ENCODE assay signal across 8 cellular contexts in the genomic region with DNA sequence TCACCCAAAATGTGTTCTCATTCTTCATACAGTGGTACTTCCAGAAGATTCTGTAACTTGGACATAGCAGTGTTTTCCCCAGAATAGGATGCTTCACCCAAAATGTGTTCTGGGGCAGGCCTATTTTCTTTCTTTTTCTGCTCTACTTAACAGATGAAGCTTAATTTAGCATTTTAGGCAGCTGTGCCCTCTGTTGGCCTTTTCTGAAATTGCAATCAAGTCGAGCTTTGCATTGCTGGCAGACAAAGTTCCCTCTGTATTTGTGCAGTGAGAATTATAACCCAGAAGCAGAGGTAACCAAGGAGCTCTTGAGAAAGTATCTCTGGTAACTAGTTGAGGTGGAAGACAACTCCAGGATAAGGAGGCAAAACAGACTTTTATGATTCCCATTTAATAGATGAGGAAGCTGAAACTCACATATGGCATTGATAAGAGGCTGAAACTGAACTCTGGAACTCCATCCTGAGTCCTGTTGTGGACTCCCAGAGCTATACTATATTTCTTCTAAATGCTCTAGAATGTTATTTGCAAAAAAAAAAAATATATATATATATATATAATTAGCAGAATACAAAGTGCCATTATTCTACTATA. TPM values are rescaled to one million over a fixed set of nuclear protein-coding genes. Genes with fewer than 3 reads are reported as not detected.
DNase-seq lines count a peak whose midpoint lies in the region; ATAC-seq and TF ChIP-seq lines count a peak whose summit lies in the region.

No MANE protein-coding gene starts in this region.

- H3K4me3 ChIP-seq in OCI-LY1 (ENCODE audit: low read depth, low read length, poor library complexity, severe bottlenecking), result no peak overlapping the region
- H3K4me3 ChIP-seq in astrocyte of the spinal cord (ENCODE audit: low read depth, low read length), result no peak overlapping the region

- no peak overlapping the region for H3K9ac ChIP-seq in OCI-LY1 (ENCODE audit: low read length)

- H3K36me3 ChIP-seq in OCI-LY1 (ENCODE audit: insufficient read depth, low read length), result no peaks in the 10 kb centered on the region

- in situ Hi-C loops in astrocyte of the spinal cord (cut with HindIII; ENCODE audit: low sequenced_read_pairs), result no loop called here

- no peaks in the 10 kb centered on the region for H3K9me3 ChIP-seq in OCI-LY1 (ENCODE audit: low read length)

- H2AFZ ChIP-seq in OCI-LY1 (ENCODE audit: low read length), result no peak overlapping the region

- no peaks in the 10 kb centered on the region for H4K20me1 ChIP-seq in OCI-LY1 (ENCODE audit: insufficient read depth, low read length)

- H3K4me3 Mint-ChIP-seq in stimulated activated naive CD8-positive, alpha-beta T cell treated with anti-CD3 and anti-CD28 coated beads, Interleukin-15, amount 100 ng/mL, for 72 hours, result no peak overlapping the region

- no peaks in the 10 kb centered on the region for H3K79me2 ChIP-seq in OCI-LY1 (ENCODE audit: insufficient read depth, low read length)

- no peaks in the 10 kb centered on the region for H3K4me1 ChIP-seq in OCI-LY1 (ENCODE audit: insufficient read depth, low read length, severe bottlenecking)

- no peaks in the 10 kb centered on the region for H3K27me3 Mint-ChIP-seq in stimulated activated naive CD8-positive, alpha-beta T cell treated with anti-CD3 and anti-CD28 coated beads, Interleukin-15, amount 100 ng/mL, for 72 hours

- peak; percentile 4 for DNase-seq in stimulated activated CD4-positive, alpha-beta T cell treated with anti-CD3 and anti-CD28 coated beads, Interleukin-12 subunit alpha, Interleukin-12 subunit beta, amount 100 ng/mL, for 4 hours
- no peak for DNase-seq in stimulated activated CD4-positive, alpha-beta T cell treated with anti-CD3 and anti-CD28 coated beads, Interleukin-4, amount 100 ng/mL, for 1 hour
- DNase-seq in astrocyte of the spinal cord (ENCODE audit: low read depth, low spot score) (peak; percentile 69), kidney glomerular epithelial cell (lab: John Stamatoyannopoulos, UW) (peak; percentile 21), occipital lobe (lab: John Stamatoyannopoulos, UW) (no peak)
- DNase-seq in stimulated activated naive CD8-positive, alpha-beta T cell treated with anti-CD3 and anti-CD28 coated beads, Interleukin-15, amount 100 ng/mL, for 72 hours, result peak; percentile 23 to 27

- no peaks in the 10 kb centered on the region for H3K9me2 ChIP-seq in OCI-LY1 (ENCODE audit: low read depth, low read length)

- no peak overlapping the region for H3K4me2 ChIP-seq in OCI-LY1 (ENCODE audit: low read length)

- H3K9me3 Mint-ChIP-seq in stimulated activated naive CD8-positive, alpha-beta T cell treated with anti-CD3 and anti-CD28 coated beads, Interleukin-15, amount 100 ng/mL, for 72 hours, result no peaks in the 10 kb centered on the region

- peak; percentile 50 for ATAC-seq in HG03432 (IDR thresholded peaks at IDR 0.05; ENCODE audit: unreplicated experiment)
- no peak for ATAC-seq in stimulated activated naive CD8-positive, alpha-beta T cell treated with anti-CD3 and anti-CD28 coated beads, Interleukin-15, amount 100 ng/mL, for 72 hours

- H3K27ac Mint-ChIP-seq in stimulated activated naive CD8-positive, alpha-beta T cell treated with anti-CD3 and anti-CD28 coated beads, Interleukin-15, amount 100 ng/mL, for 72 hours, result no peak overlapping the region

- H3K4me1 Mint-ChIP-seq in stimulated activated naive CD8-positive, alpha-beta T cell treated with anti-CD3 and anti-CD28 coated beads, Interleukin-15, amount 100 ng/mL, for 72 hours, result no peaks in the 10 kb centered on the region

- no peak overlapping the region for H3K27ac ChIP-seq in OCI-LY1 (ENCODE audit: low read depth, low read length, poor library complexity, severe bottlenecking)

- H3K27me3 ChIP-seq in OCI-LY1 (ENCODE audit: insufficient read depth, low read length), result no peaks in the 10 kb centered on the region

- peak; percentile 77 for TF ChIP-seq CTCF in OCI-LY1 (IDR thresholded peaks at IDR 0.05; ENCODE audit: low read length)
- peak; percentile 79 for TF ChIP-seq CTCF in astrocyte of the spinal cord (IDR thresholded peaks at IDR 0.05; ENCODE audit: low read depth, low read length)

- no peaks in the 10 kb centered on the region for H3F3A ChIP-seq in OCI-LY1 (ENCODE audit: insufficient read depth, low read length)

RNA-seq across cellular contexts. Expression of a gene that starts 50.3 kb away (rescaled TPM):
- total RNA-seq in occipital lobe, result not detected

Comparison
In these comparisons a context has a peak if more than half of its experiments do, and no peak if none do; other contexts are left out.
1. DNase-seq: peak in stimulated activated CD4-positive, alpha-beta T cell treated with anti-CD3 and anti-CD28 coated beads, Interleukin-12 subunit alpha, Interleukin-12 subunit beta, amount 100 ng/mL, for 4 hours (single experiment), astrocyte of the spinal cord (single experiment), kidney glomerular epithelial cell (single experiment) and stimulated activated naive CD8-positive, alpha-beta T cell treated with anti-CD3 and anti-CD28 coated beads, Interleukin-15, amount 100 ng/mL, for 72 hours (2 of 2); none in stimulated activated CD4-positive, alpha-beta T cell treated with anti-CD3 and anti-CD28 coated beads, Interleukin-4, amount 100 ng/mL, for 1 hour (single experiment) and occipital lobe (single experiment).